In the genomic region with DNA sequence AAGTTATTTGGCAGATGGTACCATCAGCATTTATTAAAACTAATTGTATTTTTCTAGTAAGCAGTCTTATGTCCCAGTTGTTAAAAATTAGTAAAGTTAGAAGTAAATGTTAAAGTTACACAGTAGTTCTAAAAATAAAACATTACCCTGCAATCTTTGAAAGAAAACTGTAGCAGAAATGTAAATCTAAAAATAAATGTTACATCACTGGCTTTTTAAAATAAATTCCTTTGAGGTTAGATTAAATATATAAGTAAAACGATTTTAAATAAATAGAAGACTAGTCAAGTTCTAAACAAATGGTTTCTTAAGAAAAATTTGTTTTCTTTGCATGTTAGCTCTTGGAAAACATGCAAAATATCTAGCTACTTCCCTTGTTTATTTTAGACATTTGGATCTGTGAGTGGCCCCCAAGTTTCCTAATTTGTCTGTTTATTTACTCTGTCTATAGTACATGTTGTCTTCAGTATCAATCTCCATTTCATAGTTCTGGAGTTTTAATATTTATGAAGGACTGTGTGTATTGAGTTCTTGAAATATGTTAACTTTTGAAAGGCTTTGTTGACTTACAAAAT, we compare ENCODE assay signal across 19 cellular contexts. TPM values are rescaled to one million over a fixed set of nuclear protein-coding genes. Genes with fewer than 3 reads are reported as not detected.
DNase-seq lines count a peak whose midpoint lies in the region; ATAC-seq and TF ChIP-seq lines count a peak whose summit lies in the region.
"Had no signal": no experiment of that assay in that cellular context is flagged by ENCODE, and none has a peak within 500 bp of the region (broad histone marks: within the 10 kb centered on the region; RNA-seq: fewer than 3 reads in every experiment).

No MANE protein-coding gene starts in this region.

- no peaks in the 10 kb centered on the region for H3K36me3 ChIP-seq in hepatocyte (replicated peaks; ENCODE audit: insufficient read depth, low read depth)
- H3K36me3 ChIP-seq in thoracic aorta = no peaks in the 10 kb centered on the region
- H3K36me3 ChIP-seq: gastrocnemius medialis had no signal

- peak overlapping the region; percentile 8 for H3K4me2 ChIP-seq in hepatocyte
- H3K4me2 ChIP-seq: SK-N-SH had no signal

- peaks cover 23% of the 10 kb centered on the region for H3K4me1 Mint-ChIP-seq in activated naive CD4-positive, alpha-beta T cell treated with anti-CD3 and anti-CD28 coated beads, Interleukin-2, amount 50 U/mL, for 24 hours
- H3K4me1 Mint-ChIP-seq in T-cell (peaks cover 10 to 22% (median 18%) of the 10 kb centered on the region in 3 donors), T-helper 17 cell (peaks cover 5% of the 10 kb centered on the region)

- H3K27me3 Mint-ChIP-seq in activated naive CD4-positive, alpha-beta T cell treated with anti-CD3 and anti-CD28 coated beads, Interleukin-2, amount 50 U/mL, for 24 hours = no peaks in the 10 kb centered on the region
- H3K27me3 Mint-ChIP-seq in T-cell (no peaks in the 10 kb centered on the region), T-helper 17 cell (no peaks in the 10 kb centered on the region)
- H3K27me3 Mint-ChIP-seq: natural killer cell treated with Interleukin-12 subunit alpha and Interleukin-12 subunit beta and Interleukin-15 and Interleukin-18, amount 100 ng/mL, for 72 hours; stimulated activated naive CD8-positive, alpha-beta T cell treated with anti-CD3 and anti-CD28 coated beads, Interleukin-15, amount 100 ng/mL, for 72 hours had no signal

- no peaks in the 10 kb centered on the region for H3K79me2 ChIP-seq in hepatocyte

- no peak for DNase-seq in activated naive CD4-positive, alpha-beta T cell treated with anti-CD3 and anti-CD28 coated beads, Interleukin-2, amount 50 U/mL, for 16 hours
- no peak for DNase-seq in T-cell
- DNase-seq in hepatocyte (ENCODE audit: low spot score) = no peak
- DNase-seq in thoracic aorta (ENCODE audit: low spot score) = no peak
- no peak for DNase-seq in stimulated activated CD4-positive, alpha-beta T cell treated with anti-CD3 and anti-CD28 coated beads, Interleukin-2, amount 100 ng/mL, for 24 hours
- no peak for DNase-seq in T-helper 17 cell
- DNase-seq: activated CD4-positive, alpha-beta T cell treated with anti-CD3 and anti-CD28 coated beads, Interleukin-2, amount 50 U/mL, for 48 hours; activated T-cell treated with anti-CD3 and anti-CD28 coated beads, Interleukin-2, amount 50 U/mL, for 4 hours; amygdala; cerebellar nuclear complex; gastrocnemius medialis; GDM1; NCI-H2029 treated with DMSO at 0.1 percent for 48 hours; NCI-H524 treated with DMSO at 0.1 percent for 48 hours; SK-N-SH; stimulated activated naive CD8-positive, alpha-beta T cell treated with anti-CD3 and anti-CD28 coated beads, Interleukin-15, amount 100 ng/mL, for 72 hours had no signal

- no peaks in the 10 kb centered on the region for H3K9me2 ChIP-seq in hepatocyte (replicated peaks; ENCODE audit: insufficient read depth)
- H3K9me2 ChIP-seq: SK-N-SH had no signal

- peak overlapping the region; percentile 83 for H3K27ac Mint-ChIP-seq in activated naive CD4-positive, alpha-beta T cell treated with anti-CD3 and anti-CD28 coated beads, Interleukin-2, amount 50 U/mL, for 24 hours
- peak overlapping the region; percentile 69 to 71 for H3K27ac Mint-ChIP-seq in T-cell
- H3K27ac Mint-ChIP-seq in T-helper 17 cell = no peak overlapping the region
- H3K27ac Mint-ChIP-seq: natural killer cell treated with Interleukin-12 subunit alpha and Interleukin-12 subunit beta and Interleukin-15 and Interleukin-18, amount 100 ng/mL, for 72 hours had no signal

- H3K9me3 ChIP-seq in hepatocyte (ENCODE audit: low read depth) (no peaks in the 10 kb centered on the region), thoracic aorta (no peaks in the 10 kb centered on the region), T-helper 17 cell (ENCODE audit: control insufficient read depth, low read length, poor library complexity, severe bottlenecking) (no peaks in the 10 kb centered on the region)
- H3K9me3 ChIP-seq: gastrocnemius medialis, SK-N-SH had no signal

- no peak for TF ChIP-seq CTCF in hepatocyte (IDR thresholded peaks at IDR 0.05; ENCODE audit: poor library complexity)
- no peak for TF ChIP-seq CTCF in thoracic aorta (IDR thresholded peaks at IDR 0.05)

- no peak for ATAC-seq in T-cell (replicated peaks in 1 of 4)
- no peak for ATAC-seq in thoracic aorta (ENCODE audit: insufficient number of reproducible peaks, low FRiP score, low read depth)
- ATAC-seq in GM21367 (IDR thresholded peaks at IDR 0.05; ENCODE audit: unreplicated experiment) = no peak
- ATAC-seq in T-helper 17 cell = no peak
- ATAC-seq: activated T-cell treated with anti-CD3 and anti-CD28 coated beads, Interleukin-2, amount 50 U/mL, for 4 hours; gastrocnemius medialis; natural killer cell treated with Interleukin-12 subunit alpha and Interleukin-12 subunit beta and Interleukin-15 and Interleukin-18, amount 100 ng/mL, for 72 hours; stimulated activated naive CD8-positive, alpha-beta T cell treated with anti-CD3 and anti-CD28 coated beads, Interleukin-15, amount 100 ng/mL, for 72 hours had no signal

- no peaks in the 10 kb centered on the region for H3K9me3 Mint-ChIP-seq in activated naive CD4-positive, alpha-beta T cell treated with anti-CD3 and anti-CD28 coated beads, Interleukin-2, amount 50 U/mL, for 24 hours
- H3K9me3 Mint-ChIP-seq in T-cell = no peaks in the 10 kb centered on the region
- H3K9me3 Mint-ChIP-seq: activated T-cell treated with anti-CD3 and anti-CD28 coated beads, Interleukin-2, amount 50 U/mL, for 4 hours; natural killer cell treated with Interleukin-12 subunit alpha and Interleukin-12 subunit beta and Interleukin-15 and Interleukin-18, amount 100 ng/mL, for 72 hours; stimulated activated naive CD8-positive, alpha-beta T cell treated with anti-CD3 and anti-CD28 coated beads, Interleukin-15, amount 100 ng/mL, for 72 hours had no signal

- H3K4me1 ChIP-seq in hepatocyte (ENCODE audit: insufficient read depth) (no peaks in the 10 kb centered on the region), thoracic aorta (ENCODE audit: control insufficient read depth in 1 of 2, low read depth in 2 of 2) (peaks cover 37 to 46% of the 10 kb centered on the region in 2 donors)

- H3K27me3 ChIP-seq in hepatocyte (no peaks in the 10 kb centered on the region), thoracic aorta (replicated peaks; ENCODE audit: insufficient read depth) (no peaks in the 10 kb centered on the region)
- H3K27me3 ChIP-seq: gastrocnemius medialis had no signal

- peaks cover 4% of the 10 kb centered on the region for H3K36me3 Mint-ChIP-seq in activated naive CD4-positive, alpha-beta T cell treated with anti-CD3 and anti-CD28 coated beads, Interleukin-2, amount 50 U/mL, for 24 hours
- H3K36me3 Mint-ChIP-seq in T-cell (peaks cover 6% of the 10 kb centered on the region), T-helper 17 cell (ENCODE audit: low read depth) (no peaks in the 10 kb centered on the region)
- H3K36me3 Mint-ChIP-seq: natural killer cell treated with Interleukin-12 subunit alpha and Interleukin-12 subunit beta and Interleukin-15 and Interleukin-18, amount 100 ng/mL, for 72 hours had no signal

- POLR2A ChIA-PET in T-cell (lab: Charles Lee) = interaction anchor here in 1 of 2 donors (1.1 kb wide), 1 partner anchor 57 kb away, joined by 3 read pairs; no protein-coding TSS in a partner anchor

- WGBS in hepatocyte (ENCODE audit: low lambda C conversion rate, missing lambda C conversion rate) = 42% methylated on average over 1 of the region's 1 CpG

- CTCF ChIA-PET in T-cell (lab: Charles Lee) = interaction anchor here (1.1 to 2.0 kb wide), 3 partner anchors 9 to 88 kb away, joined by 3 to 12 read pairs (median 5); no protein-coding TSS in a partner anchor

- H3K27ac ChIP-seq in hepatocyte (no peak overlapping the region), thoracic aorta (peak overlapping the region; percentile 24 to 61)
- H3K27ac ChIP-seq: gastrocnemius medialis had no signal

- H2AFZ ChIP-seq in hepatocyte = no peak overlapping the region

- H3K4me3 ChIP-seq in hepatocyte (no peak overlapping the region), thoracic aorta (no peak overlapping the region)
- H3K4me3 ChIP-seq: gastrocnemius medialis had no signal

- H4K20me1 ChIP-seq in hepatocyte (ENCODE audit: insufficient read depth, poor library complexity, severe bottlenecking) = no peaks in the 10 kb centered on the region

- H3K4me3 Mint-ChIP-seq in activated naive CD4-positive, alpha-beta T cell treated with anti-CD3 and anti-CD28 coated beads, Interleukin-2, amount 50 U/mL, for 24 hours = no peak overlapping the region
- H3K4me3 Mint-ChIP-seq in T-cell = no peak overlapping the region
- H3K4me3 Mint-ChIP-seq in T-helper 17 cell = no peak overlapping the region
- H3K4me3 Mint-ChIP-seq: activated T-cell treated with anti-CD3 and anti-CD28 coated beads, Interleukin-2, amount 50 U/mL, for 4 hours; natural killer cell treated with Interleukin-12 subunit alpha and Interleukin-12 subunit beta and Interleukin-15 and Interleukin-18, amount 100 ng/mL, for 72 hours; stimulated activated naive CD8-positive, alpha-beta T cell treated with anti-CD3 and anti-CD28 coated beads, Interleukin-15, amount 100 ng/mL, for 72 hours had no signal

RNA-seq across cellular contexts. Expression of a gene that starts 58.2 kb away (rescaled TPM):
- total RNA-seq in T-cell (100 to 1,000 TPM; 192 to 233 (median 209) TPM), hepatocyte (385 and 460 TPM in 2 replicates), thoracic aorta (100 to 1,000 TPM; 415 to 476 TPM), T-helper 17 cell (100 to 1,000 TPM; 264 to 292 TPM)
- 78.8 and 78.9 TPM in 2 replicates for polyA plus RNA-seq in hepatocyte
